8 cellular contexts compared by ENCODE assay signal in the genomic region with DNA sequence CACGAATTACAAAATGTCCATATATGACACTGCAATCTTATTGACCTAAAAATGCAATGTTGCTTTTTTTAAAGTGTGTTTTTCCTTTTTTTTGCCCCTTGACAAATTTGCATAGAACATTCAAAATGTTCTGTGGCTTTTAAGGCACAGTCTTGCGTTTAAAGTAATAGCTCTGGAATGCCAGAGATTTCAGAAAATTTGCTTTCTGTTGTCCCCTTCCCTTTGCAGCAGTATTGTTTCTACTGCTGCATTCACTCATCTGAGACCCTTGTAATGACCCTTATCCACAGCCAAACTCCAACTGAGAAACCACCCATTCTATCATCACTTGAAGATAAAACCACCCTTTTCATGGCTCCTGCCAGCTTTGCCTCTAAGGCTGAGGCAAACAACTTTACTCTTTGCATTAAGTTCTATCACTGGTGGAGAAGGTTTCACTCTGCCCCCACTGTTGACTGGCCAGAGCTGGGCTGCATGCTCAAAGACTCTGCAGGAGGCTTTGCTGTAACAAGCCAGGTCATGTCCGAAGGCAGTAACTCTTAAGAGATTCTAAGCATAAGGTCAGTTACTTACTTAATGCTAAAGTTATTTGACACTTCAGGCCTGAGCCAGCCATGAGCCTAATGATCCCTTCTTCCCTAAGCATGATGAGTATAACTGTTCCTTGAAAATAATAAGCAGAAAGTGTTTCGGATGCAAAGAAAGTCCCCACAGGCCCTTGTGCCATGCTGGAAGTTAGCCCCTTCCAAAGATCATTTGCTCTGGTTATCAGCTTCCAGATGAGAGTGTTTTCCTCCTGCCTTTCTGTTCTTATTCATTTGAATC.
DNase-seq lines count a peak whose midpoint lies in the region; ATAC-seq and TF ChIP-seq lines count a peak whose summit lies in the region.

No MANE protein-coding gene starts in this region.

- intact Hi-C loops in left colon (cut with DNase I, micrococcal nuclease) = loop anchor here in 1 of 2 donors (10.0 kb wide), 1 partner anchor 90 kb away; no protein-coding TSS in a partner anchor
- intact Hi-C loops in stomach (cut with DNase I; ENCODE audit: low total_unique reads) = no loop called here

- 58% methylated on average over 4 of the region's 4 CpGs for WGBS in HUES64
- WGBS in stomach, 5 donors = 68 to 84% (median 76%) methylated on average over 4 of the region's 4 CpGs

- H3K4me3 ChIP-seq in HUES64 (ENCODE audit: low read length) (no peak overlapping the region), stomach (no peak overlapping the region)

- no peaks in the 10 kb centered on the region for H3K27me3 ChIP-seq in HUES64 (ENCODE audit: insufficient read depth, low read length)
- H3K27me3 ChIP-seq in stomach = no peaks in the 10 kb centered on the region

- ATAC-seq in left colon = peak; percentile 12
- no peak for ATAC-seq in GM21723 (IDR thresholded peaks at IDR 0.05; ENCODE audit: unreplicated experiment)

- no peak for TF ChIP-seq CTCF in stomach (IDR thresholded peaks at IDR 0.05)

- H3K27ac ChIP-seq in HUES64 (ENCODE audit: low read depth, low read length) (peak overlapping the region; percentile 68), stomach (peak overlapping the region in 4 of 5 donors; percentile 5 to 73 (median 52))

- TF ChIP-seq EP300 in stomach (IDR thresholded peaks at IDR 0.05) = no peak

- no peaks in the 10 kb centered on the region for H3K36me3 ChIP-seq in HUES64 (ENCODE audit: insufficient read depth, low read length)
- H3K36me3 ChIP-seq in stomach = peaks cover 0 to 6% (median 5%) of the 10 kb centered on the region in 4 donors

- H3K4me1 ChIP-seq in HUES64 (ENCODE audit: insufficient read depth, low read length) (peaks cover 35% of the 10 kb centered on the region), stomach (peaks cover 13 to 56% (median 31%) of the 10 kb centered on the region in 4 donors)

- no peaks in the 10 kb centered on the region for H3K9me3 ChIP-seq in HUES64 (ENCODE audit: insufficient read depth, low read depth, low read length)
- no peaks in the 10 kb centered on the region for H3K9me3 ChIP-seq in stomach

- peak; percentile 29 for DNase-seq in dermis blood vessel endothelial cell
- no peak for DNase-seq in left colon
- DNase-seq in stomach = no peak
- DNase-seq in NCI-H1694 treated with DMSO at 0.1 percent for 48 hours (lab: John Stamatoyannopoulos, UW) = no peak
- no peak for DNase-seq in C1 segment of cervical spinal cord (lab: John Stamatoyannopoulos, UW)
- no peak for DNase-seq in activated CD4-positive, alpha-beta T cell treated with anti-CD3 and anti-CD28 coated beads, Interleukin-2, amount 50 U/mL, for 48 hours

- no peak for TF ChIP-seq POLR2A in stomach (IDR thresholded peaks at IDR 0.05)

- H3K9ac ChIP-seq in HUES64 (ENCODE audit: low read depth, low read length) = no peak overlapping the region
